17 cellular contexts compared by ENCODE assay signal in the genomic region with DNA sequence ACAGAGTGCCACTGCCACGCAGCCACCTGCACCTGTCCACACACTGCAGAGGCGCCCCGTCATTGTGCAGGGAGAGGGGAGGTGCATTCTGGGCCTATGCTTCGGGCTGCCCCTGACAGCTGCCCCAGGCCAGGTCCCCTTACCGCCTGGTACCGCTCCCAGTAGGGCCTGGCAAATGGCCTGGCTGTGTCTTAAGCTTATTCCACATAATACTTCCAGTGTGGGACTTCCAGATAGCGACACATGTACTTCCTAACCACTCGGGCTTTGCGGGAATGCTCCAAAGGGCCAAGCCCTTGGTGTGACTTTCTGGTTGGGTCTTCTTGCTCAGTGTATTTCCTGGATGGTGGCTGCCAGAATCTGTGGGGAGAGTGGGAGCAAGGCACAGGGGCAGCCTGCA.
A peak's percentile ranks its signal among the peaks of the same experiment; 100 is the strongest.
DNase-seq lines count a peak whose midpoint lies in the region; ATAC-seq and TF ChIP-seq lines count a peak whose summit lies in the region.
"Had no signal": no experiment of that assay in that cellular context is flagged by ENCODE, and none has a peak within 500 bp of the region (broad histone marks: within the 10 kb centered on the region; RNA-seq: fewer than 3 reads in every experiment).

No MANE protein-coding gene starts in this region.

- TF ChIP-seq POLR2A in vagina (IDR thresholded peaks at IDR 0.05) = no peak

- no peak for TF ChIP-seq CTCF in vagina (IDR thresholded peaks at IDR 0.05)

- peak; percentile 66 for DNase-seq in posterior vena cava (ENCODE audit: low spot score)
- DNase-seq in HCEC 1CT = no peak
- no peak for DNase-seq in vagina (ENCODE audit: extremely low spot score in 2 of 2)
- DNase-seq: BE2C; CD4-positive, alpha-beta memory T cell; DMS153; DMS79 treated with DMSO at 0.1 percent for 48 hours; EL; GDM1; GOT3; H9 had no signal

- no peaks in the 10 kb centered on the region for H3K36me3 ChIP-seq in vagina
- H3K36me3 ChIP-seq: BE2C had no signal

- H3K27ac ChIP-seq in angular gyrus (ENCODE audit: low read depth, low read length) (peak overlapping the region; percentile 6), layer of hippocampus (ENCODE audit: low read depth, low read length) (peak overlapping the region; percentile 54), vagina (no peak overlapping the region)
- H3K27ac ChIP-seq: C4-2B, HL-60 had no signal

- H3K4me3 ChIP-seq in vagina = no peak overlapping the region

- intact Hi-C loops in posterior vena cava (cut with DNase I) (no loop called here), vagina (cut with DNase I) (no loop called here)

- H3K9me3 ChIP-seq in vagina = no peaks in the 10 kb centered on the region
- H3K9me3 ChIP-seq: BE2C had no signal

- H3K27me3 ChIP-seq in layer of hippocampus (ENCODE audit: control insufficient read depth, insufficient read depth, low read length) = no peaks in the 10 kb centered on the region
- no peaks in the 10 kb centered on the region for H3K27me3 ChIP-seq in vagina

- H3K4me1 ChIP-seq in vagina = no peaks in the 10 kb centered on the region
- H3K4me1 ChIP-seq: BE2C had no signal

- ATAC-seq in HG03159 (IDR thresholded peaks at IDR 0.05; ENCODE audit: unreplicated experiment) (no peak), GM19397 (IDR thresholded peaks at IDR 0.05; ENCODE audit: unreplicated experiment) (no peak)
